Comparison of ENCODE assay signal across 1 cellular context in the genomic region with DNA sequence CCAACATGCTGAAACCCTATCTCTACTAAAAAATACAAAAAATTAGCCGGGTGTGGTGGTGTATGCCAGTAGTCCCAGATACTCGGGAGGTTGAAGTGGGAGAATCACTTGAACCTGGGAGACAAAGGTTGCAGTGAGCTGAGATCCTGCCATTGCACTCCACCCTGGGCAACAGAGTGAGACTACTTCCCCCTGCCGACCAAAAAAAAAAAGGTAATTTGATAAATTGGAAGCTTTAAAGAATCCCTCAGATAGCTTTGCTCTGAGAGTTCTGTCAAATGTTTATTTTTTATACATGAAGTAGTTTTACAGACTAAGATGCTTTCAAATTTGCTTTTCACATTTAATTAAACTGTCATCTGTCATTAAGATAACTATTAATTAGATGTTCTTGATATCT.
TF ChIP-seq lines count a peak whose summit lies in the region.

No MANE protein-coding gene starts in this region.

TF ChIP-seq in HepG2, 621 proteins besides CTCF, POLR2A, EP300 and RAD21 (continued from another document):
- TF ChIP-seq, protein P1, sequence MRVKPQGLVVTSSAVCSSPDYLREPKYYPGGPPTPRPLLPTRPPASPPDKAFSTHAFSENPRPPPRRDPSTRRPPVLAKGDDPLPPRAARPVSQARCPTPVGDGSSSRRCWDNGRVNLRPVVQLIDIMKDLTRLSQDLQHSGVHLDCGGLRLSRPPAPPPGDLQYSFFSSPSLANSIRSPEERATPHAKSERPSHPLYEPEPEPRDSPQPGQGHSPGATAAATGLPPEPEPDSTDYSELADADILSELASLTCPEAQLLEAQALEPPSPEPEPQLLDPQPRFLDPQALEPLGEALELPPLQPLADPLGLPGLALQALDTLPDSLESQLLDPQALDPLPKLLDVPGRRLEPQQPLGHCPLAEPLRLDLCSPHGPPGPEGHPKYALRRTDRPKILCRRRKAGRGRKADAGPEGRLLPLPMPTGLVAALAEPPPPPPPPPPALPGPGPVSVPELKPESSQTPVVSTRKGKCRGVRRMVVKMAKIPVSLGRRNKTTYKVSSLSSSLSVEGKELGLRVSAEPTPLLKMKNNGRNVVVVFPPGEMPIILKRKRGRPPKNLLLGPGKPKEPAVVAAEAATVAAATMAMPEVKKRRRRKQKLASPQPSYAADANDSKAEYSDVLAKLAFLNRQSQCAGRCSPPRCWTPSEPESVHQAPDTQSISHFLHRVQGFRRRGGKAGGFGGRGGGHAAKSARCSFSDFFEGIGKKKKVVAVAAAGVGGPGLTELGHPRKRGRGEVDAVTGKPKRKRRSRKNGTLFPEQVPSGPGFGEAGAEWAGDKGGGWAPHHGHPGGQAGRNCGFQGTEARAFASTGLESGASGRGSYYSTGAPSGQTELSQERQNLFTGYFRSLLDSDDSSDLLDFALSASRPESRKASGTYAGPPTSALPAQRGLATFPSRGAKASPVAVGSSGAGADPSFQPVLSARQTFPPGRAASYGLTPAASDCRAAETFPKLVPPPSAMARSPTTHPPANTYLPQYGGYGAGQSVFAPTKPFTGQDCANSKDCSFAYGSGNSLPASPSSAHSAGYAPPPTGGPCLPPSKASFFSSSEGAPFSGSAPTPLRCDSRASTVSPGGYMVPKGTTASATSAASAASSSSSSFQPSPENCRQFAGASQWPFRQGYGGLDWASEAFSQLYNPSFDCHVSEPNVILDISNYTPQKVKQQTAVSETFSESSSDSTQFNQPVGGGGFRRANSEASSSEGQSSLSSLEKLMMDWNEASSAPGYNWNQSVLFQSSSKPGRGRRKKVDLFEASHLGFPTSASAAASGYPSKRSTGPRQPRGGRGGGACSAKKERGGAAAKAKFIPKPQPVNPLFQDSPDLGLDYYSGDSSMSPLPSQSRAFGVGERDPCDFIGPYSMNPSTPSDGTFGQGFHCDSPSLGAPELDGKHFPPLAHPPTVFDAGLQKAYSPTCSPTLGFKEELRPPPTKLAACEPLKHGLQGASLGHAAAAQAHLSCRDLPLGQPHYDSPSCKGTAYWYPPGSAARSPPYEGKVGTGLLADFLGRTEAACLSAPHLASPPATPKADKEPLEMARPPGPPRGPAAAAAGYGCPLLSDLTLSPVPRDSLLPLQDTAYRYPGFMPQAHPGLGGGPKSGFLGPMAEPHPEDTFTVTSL (CRISPR knock-in tag; IDR thresholded peaks at IDR 0.05; ENCODE audit: borderline replicate concordance): no peak
- TF ChIP-seq STAG1 (CRISPR knock-in tag; IDR thresholded peaks at IDR 0.05): peak; percentile 37
- no peak for TF ChIP-seq ZNF652 (CRISPR knock-in tag; IDR thresholded peaks at IDR 0.05; ENCODE audit: borderline replicate concordance, low read depth)
